In the genomic region with DNA sequence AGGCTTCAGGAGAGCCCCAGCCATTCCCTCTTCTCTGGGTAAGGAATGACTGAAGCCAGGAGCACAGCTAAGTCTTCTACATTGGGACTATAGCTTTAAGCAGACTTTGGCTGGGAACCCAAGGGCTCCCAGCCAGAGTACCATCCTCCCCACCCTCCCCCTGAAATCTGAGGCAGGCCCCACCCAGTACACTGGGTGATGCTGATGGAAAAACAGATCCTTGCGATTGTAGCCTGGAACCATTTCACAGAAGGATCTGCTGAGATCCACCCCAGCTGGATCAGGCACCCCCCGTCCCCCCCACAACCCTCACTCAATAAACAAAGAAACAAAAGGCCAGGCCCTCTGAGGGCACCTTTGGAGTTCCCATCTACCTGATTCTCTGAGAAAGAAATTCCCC, we compare ENCODE assay signal across 8 cellular contexts. TPM values are rescaled to one million over a fixed set of nuclear protein-coding genes. Genes with fewer than 3 reads are reported as not detected.
DNase-seq lines count a peak whose midpoint lies in the region; ATAC-seq, FAIRE-seq and TF ChIP-seq lines count a peak whose summit lies in the region.

No MANE protein-coding gene starts in this region.

- TF ChIP-seq CTCF in WI38 (IDR thresholded peaks at IDR 0.05; ENCODE audit: low read depth, low read length) (no peak), heart right ventricle (IDR thresholded peaks at IDR 0.05) (no peak)

- intact Hi-C loops in heart right ventricle (cut with DNase I), result no loop called here

- DNase-seq in GM04504 (ENCODE audit: low read depth), result peak; percentile 65
- DNase-seq in heart right ventricle, result peak; percentile 57 to 75
- no peak for DNase-seq in GM12892 (ENCODE audit: insufficient read length)
- no peak for DNase-seq in GM19238 (ENCODE audit: insufficient read length, low spot score)
- no peak for DNase-seq in AML-193 (lab: John Stamatoyannopoulos, UW)

- peak overlapping the region; percentile 92 to 99 (median 96) for H3K27ac ChIP-seq in heart right ventricle

- H3K27me3 ChIP-seq in heart right ventricle (no peaks in the 10 kb centered on the region), skeletal muscle satellite cell (ENCODE audit: control insufficient read depth, insufficient read depth, low read length) (no peaks in the 10 kb centered on the region)

- WGBS in heart right ventricle, 2 donors, result 0 to 8% methylated on average over 2 of the region's 2 CpGs

- H3K4me3 ChIP-seq in WI38 (ENCODE audit: low read depth, low read length) (peak overlapping the region; percentile 79), heart right ventricle (peak overlapping the region; percentile 48 to 80 (median 64)), skeletal muscle satellite cell (ENCODE audit: low read length) (peak overlapping the region; percentile 72)

- H3K4me1 ChIP-seq in heart right ventricle, result peaks cover 27 to 78% (median 65%) of the 10 kb centered on the region in 9 donors
- H3K4me1 ChIP-seq in skeletal muscle satellite cell (ENCODE audit: control insufficient read depth, insufficient read depth, low read length), result peaks cover 45% of the 10 kb centered on the region

- no peak for FAIRE-seq in GM12892 (lab: Jason Lieb, UNC)

- peak overlapping the region; percentile 82 for H3K4me2 ChIP-seq in skeletal muscle satellite cell (ENCODE audit: low read length)

- peak overlapping the region; percentile 91 for H3K9ac ChIP-seq in skeletal muscle satellite cell (ENCODE audit: low read depth, low read length)

- no peak for TF ChIP-seq POLR2A in GM12892 (IDR thresholded peaks at IDR 0.05; ENCODE audit: low read depth, low read length)

- H3K36me3 ChIP-seq in heart right ventricle (peaks cover 0 to 35% (median 20%) of the 10 kb centered on the region in 9 donors), skeletal muscle satellite cell (ENCODE audit: insufficient read depth, low read length) (peaks cover 6% of the 10 kb centered on the region)

- H3K9me3 ChIP-seq in heart right ventricle (no peaks in the 10 kb centered on the region), skeletal muscle satellite cell (replicated peaks; ENCODE audit: low read length) (no peaks in the 10 kb centered on the region)

- ATAC-seq in heart right ventricle (peak; percentile 34 to 66 (median 55)), GM19463 (IDR thresholded peaks at IDR 0.05; ENCODE audit: unreplicated experiment) (no peak)

RNA-seq across cellular contexts. Expression of a gene that starts 39.8 kb away (rescaled TPM):
- total RNA-seq in heart right ventricle, result 100 to 1,000 TPM in 1 of 10 donors, 1 to 10 TPM in 9; 2.0 to 101 (median 4.2) TPM
- 1 to 10 TPM; 5.0 to 6.5 TPM for polyA plus RNA-seq in heart right ventricle
- 1.7 and 3.0 TPM in 2 replicates for total RNA-seq in skeletal muscle satellite cell (2012; rRNA removed)
- polyA plus RNA-seq in GM12892 (2012; ENCODE audit: missing spikeins), result 5.1 TPM

RNA-seq across cellular contexts. Expression of a gene that starts 41.9 kb away (rescaled TPM):
- total RNA-seq in heart right ventricle, result 100 to 1,000 TPM in 2 of 10 donors, 10 to 100 TPM in 8; 60.8 to 117 (median 83.4) TPM
- polyA plus RNA-seq in heart right ventricle, result 100 to 1,000 TPM in 1 of 2 donors, 10 to 100 TPM in 1; 54.1 to 159 TPM
- 77.3 and 92.8 TPM in 2 replicates for total RNA-seq in skeletal muscle satellite cell (2012; rRNA removed)
- 59.2 TPM for polyA plus RNA-seq in GM12892 (2012; ENCODE audit: missing spikeins)

RNA-seq across cellular contexts. Expression of a gene that starts 42.2 kb away (rescaled TPM):
- total RNA-seq in heart right ventricle, result 1 to 10 TPM; 2.3 to 9.1 (median 4.7) TPM
- polyA plus RNA-seq in heart right ventricle, result 1 to 10 TPM; 2.5 to 2.8 TPM
- total RNA-seq in skeletal muscle satellite cell (2012; rRNA removed), result 3.0 and 6.1 TPM in 2 replicates
- polyA plus RNA-seq in GM12892 (2012; ENCODE audit: missing spikeins), result 7.5 TPM

Comparison
In these comparisons a context has a peak if more than half of its experiments do, and no peak if none do; other contexts are left out.
1. DNase-seq: peak in GM04504 (single experiment) and heart right ventricle (2 of 2); none in GM12892 (single experiment), GM19238 (single experiment) and AML-193 (0 of 2).
2. Peak in every context shown above with its lines, with median percentiles within 50 percentile points of each other: H3K4me3 ChIP-seq.